2 cellular contexts compared by ENCODE assay signal in the genomic region with DNA sequence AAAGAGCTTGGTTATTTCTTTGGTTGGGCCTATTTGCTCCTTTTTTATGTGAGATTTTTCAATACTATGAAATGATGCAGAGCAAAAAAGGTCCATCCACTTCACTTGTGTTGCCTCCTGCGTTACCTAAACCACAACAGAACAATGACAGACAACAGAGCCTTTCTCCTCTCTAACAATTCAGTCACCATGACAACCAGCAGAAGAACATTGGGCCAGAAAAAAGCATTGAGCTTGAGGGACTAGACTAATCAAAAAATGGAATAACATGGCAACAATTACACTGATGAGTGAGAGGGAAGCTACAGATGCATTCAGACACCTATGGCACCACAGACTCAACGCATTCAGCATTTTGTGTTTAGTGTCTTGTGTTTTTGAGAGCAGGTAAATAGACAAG.
A peak's percentile ranks its signal among the peaks of the same experiment; 100 is the strongest.
TF ChIP-seq lines count a peak whose summit lies in the region.

No MANE protein-coding gene starts in this region.

TF ChIP-seq in WTC11, 78 proteins besides CTCF, POLR2A, EP300 and RAD21:
- TF ChIP-seq CREM (CRISPR knock-in tag; IDR thresholded peaks at IDR 0.05) (no peak), ELF4 (CRISPR knock-in tag; IDR thresholded peaks at IDR 0.05; ENCODE audit: low read depth) (no peak), CBFB (CRISPR knock-in tag; IDR thresholded peaks at IDR 0.05; ENCODE audit: low read depth) (no peak)
- TF ChIP-seq, protein P1, sequence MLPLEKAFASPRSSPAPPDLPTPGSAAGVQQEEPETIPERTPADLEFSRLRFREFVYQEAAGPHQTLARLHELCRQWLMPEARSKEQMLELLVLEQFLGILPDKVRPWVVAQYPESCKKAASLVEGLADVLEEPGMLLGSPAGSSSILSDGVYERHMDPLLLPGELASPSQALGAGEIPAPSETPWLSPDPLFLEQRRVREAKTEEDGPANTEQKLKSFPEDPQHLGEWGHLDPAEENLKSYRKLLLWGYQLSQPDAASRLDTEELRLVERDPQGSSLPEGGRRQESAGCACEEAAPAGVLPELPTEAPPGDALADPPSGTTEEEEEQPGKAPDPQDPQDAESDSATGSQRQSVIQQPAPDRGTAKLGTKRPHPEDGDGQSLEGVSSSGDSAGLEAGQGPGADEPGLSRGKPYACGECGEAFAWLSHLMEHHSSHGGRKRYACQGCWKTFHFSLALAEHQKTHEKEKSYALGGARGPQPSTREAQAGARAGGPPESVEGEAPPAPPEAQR (CRISPR knock-in tag; IDR thresholded peaks at IDR 0.05) = no peak

TF ChIP-seq in neural cell, 6 proteins besides CTCF, POLR2A, EP300 and RAD21:
- TF ChIP-seq EZH2 (IDR thresholded peaks at IDR 0.05; ENCODE audit: borderline replicate concordance, insufficient read depth, low read length, poor library complexity, severe bottlenecking) (no peak), SMC3 (conservative IDR thresholded peaks at IDR 0.05; ENCODE audit: poor library complexity) (peak; percentile 27), MXI1 (conservative IDR thresholded peaks at IDR 0.05; ENCODE audit: poor library complexity, severe bottlenecking) (no peak), POLR2AphosphoS5 (IDR thresholded peaks at IDR 0.05) (peak; percentile 30), TAF1 (IDR thresholded peaks at IDR 0.05; ENCODE audit: low read depth) (no peak)
- TF ChIP-seq, protein P2, sequence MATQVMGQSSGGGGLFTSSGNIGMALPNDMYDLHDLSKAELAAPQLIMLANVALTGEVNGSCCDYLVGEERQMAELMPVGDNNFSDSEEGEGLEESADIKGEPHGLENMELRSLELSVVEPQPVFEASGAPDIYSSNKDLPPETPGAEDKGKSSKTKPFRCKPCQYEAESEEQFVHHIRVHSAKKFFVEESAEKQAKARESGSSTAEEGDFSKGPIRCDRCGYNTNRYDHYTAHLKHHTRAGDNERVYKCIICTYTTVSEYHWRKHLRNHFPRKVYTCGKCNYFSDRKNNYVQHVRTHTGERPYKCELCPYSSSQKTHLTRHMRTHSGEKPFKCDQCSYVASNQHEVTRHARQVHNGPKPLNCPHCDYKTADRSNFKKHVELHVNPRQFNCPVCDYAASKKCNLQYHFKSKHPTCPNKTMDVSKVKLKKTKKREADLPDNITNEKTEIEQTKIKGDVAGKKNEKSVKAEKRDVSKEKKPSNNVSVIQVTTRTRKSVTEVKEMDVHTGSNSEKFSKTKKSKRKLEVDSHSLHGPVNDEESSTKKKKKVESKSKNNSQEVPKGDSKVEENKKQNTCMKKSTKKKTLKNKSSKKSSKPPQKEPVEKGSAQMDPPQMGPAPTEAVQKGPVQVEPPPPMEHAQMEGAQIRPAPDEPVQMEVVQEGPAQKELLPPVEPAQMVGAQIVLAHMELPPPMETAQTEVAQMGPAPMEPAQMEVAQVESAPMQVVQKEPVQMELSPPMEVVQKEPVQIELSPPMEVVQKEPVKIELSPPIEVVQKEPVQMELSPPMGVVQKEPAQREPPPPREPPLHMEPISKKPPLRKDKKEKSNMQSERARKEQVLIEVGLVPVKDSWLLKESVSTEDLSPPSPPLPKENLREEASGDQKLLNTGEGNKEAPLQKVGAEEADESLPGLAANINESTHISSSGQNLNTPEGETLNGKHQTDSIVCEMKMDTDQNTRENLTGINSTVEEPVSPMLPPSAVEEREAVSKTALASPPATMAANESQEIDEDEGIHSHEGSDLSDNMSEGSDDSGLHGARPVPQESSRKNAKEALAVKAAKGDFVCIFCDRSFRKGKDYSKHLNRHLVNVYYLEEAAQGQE (IDR thresholded peaks at IDR 0.05; ENCODE audit: borderline replicate concordance) = peak; percentile 39
TF ChIP-seq in neural cell: peak in this region for 3.
